Comparison of ENCODE assay signal across 19 cellular contexts in genomic region chr20:34404803-34405202, GRCh38. TPM values are rescaled to one million over a fixed set of nuclear protein-coding genes. Genes with fewer than 3 reads are reported as not detected.
DNase-seq lines count a peak whose midpoint lies in the region; ATAC-seq and TF ChIP-seq lines count a peak whose summit lies in the region.
"Had no signal": no experiment of that assay in that cellular context is flagged by ENCODE, and none has a peak within 500 bp of the region (broad histone marks: within the 10 kb centered on the region; RNA-seq: fewer than 3 reads in every experiment).

No MANE protein-coding gene starts in this region.

- no peak for DNase-seq in activated CD4-positive, alpha-beta T cell treated with anti-CD3 and anti-CD28 coated beads, Interleukin-2, amount 10 ng/mL, durations not matched to agents 24 days and 14 days
- no peak for DNase-seq in activated CD4-positive, alpha-beta T cell treated with anti-CD3 and anti-CD28 coated beads for 36 hours
- DNase-seq in activated CD4-positive, alpha-beta memory T cell treated with anti-CD3 and anti-CD28 coated beads, Interleukin-2, amount 10 ng/mL, durations not matched to agents 7 days and 5 days, result no peak
- DNase-seq in natural killer cell, result no peak
- DNase-seq in GM13976 (ENCODE audit: low spot score), result no peak
- DNase-seq in NCI-H1105 (lab: John Stamatoyannopoulos, UW), result no peak
- DNase-seq: body of pancreas; foreskin melanocyte; NCI-H1694 treated with DMSO at 0.1 percent for 48 hours; NCI-H446 treated with DMSO at 0.1 percent for 48 hours; NK-92 treated with Interleukin-12 subunit alpha and Interleukin-12 subunit beta, amount 100 ng/mL, for 24 hours; psoas muscle; Right ventricle myocardium superior; small intestine had no signal

- CTCF ChIA-PET in activated CD4-positive, alpha-beta T cell treated with anti-CD3 and anti-CD28 coated beads for 36 hours (lab: Charles Lee), result interaction anchor here (1.0 to 3.1 kb wide), 4 partner anchors 33 to 99 kb away, joined by 3 to 12 read pairs (median 3); no protein-coding TSS in a partner anchor
- CTCF ChIA-PET in activated CD4-positive, alpha-beta memory T cell treated with anti-CD3 and anti-CD28 coated beads, Interleukin-2, amount 10 ng/mL, durations not matched to agents 7 days and 5 days (lab: Charles Lee), result interaction anchor here (0.7 to 1.5 kb wide), 3 partner anchors 92 to 393 kb away, joined by 3 to 7 read pairs (median 4); no protein-coding TSS in a partner anchor

- no peaks in the 10 kb centered on the region for H3K9me3 Mint-ChIP-seq in activated CD4-positive, alpha-beta T cell treated with anti-CD3 and anti-CD28 coated beads, Interleukin-2, amount 10 ng/mL, durations not matched to agents 24 days and 14 days
- H3K9me3 Mint-ChIP-seq in activated CD4-positive, alpha-beta T cell treated with anti-CD3 and anti-CD28 coated beads for 36 hours (ENCODE audit: low read depth), result no peaks in the 10 kb centered on the region
- H3K9me3 Mint-ChIP-seq in IgD-negative memory B cell (no peaks in the 10 kb centered on the region), natural killer cell (no peaks in the 10 kb centered on the region)
- H3K9me3 Mint-ChIP-seq in activated CD4-positive, alpha-beta memory T cell treated with anti-CD3 and anti-CD28 coated beads, Interleukin-2, amount 10 ng/mL, durations not matched to agents 7 days and 5 days, result no peaks in the 10 kb centered on the region
- H3K9me3 Mint-ChIP-seq: activated naive CD4-positive, alpha-beta T cell treated with anti-CD3 and anti-CD28 coated beads, Interleukin-2, amount 50 U/mL, for 24 hours; neural crest cell; WTC11 had no signal

- in situ Hi-C loops in GM13976 (cut with MboI; ENCODE audit: low sequenced_read_pairs, unreplicated experiment), result no loop called here

- peaks cover 37% of the 10 kb centered on the region for H3K36me3 Mint-ChIP-seq in activated CD4-positive, alpha-beta T cell treated with anti-CD3 and anti-CD28 coated beads, Interleukin-2, amount 10 ng/mL, durations not matched to agents 24 days and 14 days (ENCODE audit: low read depth)
- peaks cover 29% of the 10 kb centered on the region for H3K36me3 Mint-ChIP-seq in activated CD4-positive, alpha-beta T cell treated with anti-CD3 and anti-CD28 coated beads for 36 hours (ENCODE audit: low read depth)
- H3K36me3 Mint-ChIP-seq in IgD-negative memory B cell (peaks cover 5% of the 10 kb centered on the region), natural killer cell (peaks cover 16% of the 10 kb centered on the region)
- H3K36me3 Mint-ChIP-seq in activated CD4-positive, alpha-beta memory T cell treated with anti-CD3 and anti-CD28 coated beads, Interleukin-2, amount 10 ng/mL, durations not matched to agents 7 days and 5 days (ENCODE audit: low read depth), result peaks cover 41% of the 10 kb centered on the region

- TF ChIP-seq CTCF in natural killer cell (IDR thresholded peaks at IDR 0.05) (no peak), GM13976 (IDR thresholded peaks at IDR 0.05; ENCODE audit: borderline replicate concordance, control extremely low read depth, extremely low read depth, insufficient read depth, missing control alignments) (no peak)

- POLR2A ChIA-PET in activated CD4-positive, alpha-beta T cell treated with anti-CD3 and anti-CD28 coated beads for 36 hours (lab: Charles Lee), result no interaction called here
- POLR2A ChIA-PET in activated CD4-positive, alpha-beta memory T cell treated with anti-CD3 and anti-CD28 coated beads, Interleukin-2, amount 10 ng/mL, durations not matched to agents 7 days and 5 days (lab: Charles Lee), result interaction anchor here (1.4 to 3.4 kb wide), 2 partner anchors 12 to 41 kb away, joined by 3 to 21 read pairs; partner anchors contain the start of gene ITCH

- ATAC-seq in activated CD4-positive, alpha-beta T cell treated with anti-CD3 and anti-CD28 coated beads for 36 hours, result no peak
- ATAC-seq in natural killer cell (peak in 1 of 3 donors; percentile 5), GM21381 (IDR thresholded peaks at IDR 0.05; ENCODE audit: unreplicated experiment) (no peak)
- ATAC-seq: body of pancreas, psoas muscle, WTC11 had no signal

- H3K27ac Mint-ChIP-seq in activated CD4-positive, alpha-beta T cell treated with anti-CD3 and anti-CD28 coated beads, Interleukin-2, amount 10 ng/mL, durations not matched to agents 24 days and 14 days, result peak overlapping the region; percentile 35
- no peak overlapping the region for H3K27ac Mint-ChIP-seq in activated CD4-positive, alpha-beta T cell treated with anti-CD3 and anti-CD28 coated beads for 36 hours
- peak overlapping the region; percentile 7 to 83 (median 31) for H3K27ac Mint-ChIP-seq in IgD-negative memory B cell
- H3K27ac Mint-ChIP-seq in activated CD4-positive, alpha-beta memory T cell treated with anti-CD3 and anti-CD28 coated beads, Interleukin-2, amount 10 ng/mL, durations not matched to agents 7 days and 5 days, result peak overlapping the region; percentile 48
- peak overlapping the region; percentile 66 to 84 for H3K27ac Mint-ChIP-seq in natural killer cell
- H3K27ac Mint-ChIP-seq: WTC11 had no signal

- no peak overlapping the region for H3K4me3 Mint-ChIP-seq in activated CD4-positive, alpha-beta T cell treated with anti-CD3 and anti-CD28 coated beads, Interleukin-2, amount 10 ng/mL, durations not matched to agents 24 days and 14 days
- no peak overlapping the region for H3K4me3 Mint-ChIP-seq in activated CD4-positive, alpha-beta T cell treated with anti-CD3 and anti-CD28 coated beads for 36 hours
- H3K4me3 Mint-ChIP-seq in IgD-negative memory B cell (peak overlapping the region; percentile 17 to 87 (median 53)), natural killer cell (peak overlapping the region; percentile 58)
- no peak overlapping the region for H3K4me3 Mint-ChIP-seq in activated CD4-positive, alpha-beta memory T cell treated with anti-CD3 and anti-CD28 coated beads, Interleukin-2, amount 10 ng/mL, durations not matched to agents 7 days and 5 days
- H3K4me3 Mint-ChIP-seq: activated naive CD4-positive, alpha-beta T cell treated with anti-CD3 and anti-CD28 coated beads, Interleukin-2, amount 50 U/mL, for 24 hours; neural crest cell; WTC11 had no signal

- no peaks in the 10 kb centered on the region for H3K27me3 Mint-ChIP-seq in activated CD4-positive, alpha-beta T cell treated with anti-CD3 and anti-CD28 coated beads, Interleukin-2, amount 10 ng/mL, durations not matched to agents 24 days and 14 days
- no peaks in the 10 kb centered on the region for H3K27me3 Mint-ChIP-seq in activated CD4-positive, alpha-beta T cell treated with anti-CD3 and anti-CD28 coated beads for 36 hours
- no peaks in the 10 kb centered on the region for H3K27me3 Mint-ChIP-seq in IgD-negative memory B cell
- H3K27me3 Mint-ChIP-seq in activated CD4-positive, alpha-beta memory T cell treated with anti-CD3 and anti-CD28 coated beads, Interleukin-2, amount 10 ng/mL, durations not matched to agents 7 days and 5 days, result no peaks in the 10 kb centered on the region
- H3K27me3 Mint-ChIP-seq in natural killer cell (ENCODE audit: low read depth in 2 of 2), result no peaks in the 10 kb centered on the region
- H3K27me3 Mint-ChIP-seq: activated naive CD4-positive, alpha-beta T cell treated with anti-CD3 and anti-CD28 coated beads, Interleukin-2, amount 50 U/mL, for 24 hours had no signal

- intact Hi-C loops in activated CD4-positive, alpha-beta T cell treated with anti-CD3 and anti-CD28 coated beads, Interleukin-2, amount 10 ng/mL, durations not matched to agents 24 days and 14 days (cut with micrococcal nuclease), result loop anchor here (5.0 kb wide), 1 partner anchor 43 kb away; the partner anchor contains the start of gene ITCH
- intact Hi-C loops in activated CD4-positive, alpha-beta T cell treated with anti-CD3 and anti-CD28 coated beads for 36 hours (cut with DNase I, micrococcal nuclease), result no loop called here
- intact Hi-C loops in natural killer cell (cut with micrococcal nuclease), result loop anchor here (2.0 to 5.0 kb wide), 2 partner anchors 38 to 92 kb away; no protein-coding TSS in a partner anchor

- H3K4me1 Mint-ChIP-seq in activated CD4-positive, alpha-beta T cell treated with anti-CD3 and anti-CD28 coated beads, Interleukin-2, amount 10 ng/mL, durations not matched to agents 24 days and 14 days, result peaks cover 29% of the 10 kb centered on the region
- peaks cover 49% of the 10 kb centered on the region for H3K4me1 Mint-ChIP-seq in activated CD4-positive, alpha-beta T cell treated with anti-CD3 and anti-CD28 coated beads for 36 hours
- H3K4me1 Mint-ChIP-seq in IgD-negative memory B cell (peaks cover 40 to 44% (median 41%) of the 10 kb centered on the region in 3 donors), natural killer cell (peaks cover 72% of the 10 kb centered on the region in 2 donors)
- peaks cover 38% of the 10 kb centered on the region for H3K4me1 Mint-ChIP-seq in activated CD4-positive, alpha-beta memory T cell treated with anti-CD3 and anti-CD28 coated beads, Interleukin-2, amount 10 ng/mL, durations not matched to agents 7 days and 5 days

RNA-seq across cellular contexts. Expression of gene ITCH, which starts 41.7 kb away (rescaled TPM):
- total RNA-seq in activated CD4-positive, alpha-beta T cell treated with anti-CD3 and anti-CD28 coated beads, Interleukin-2, amount 10 ng/mL, durations not matched to agents 24 days and 14 days, result 55.6 and 55.7 TPM in 2 replicates
- 10 to 100 TPM; 41.4 to 43.5 TPM for total RNA-seq in activated CD4-positive, alpha-beta T cell treated with anti-CD3 and anti-CD28 coated beads for 36 hours
- polyA plus RNA-seq in IgD-negative memory B cell, result 33.7 TPM
- 10 to 100 TPM; 55.5 to 56.7 TPM for total RNA-seq in activated CD4-positive, alpha-beta memory T cell treated with anti-CD3 and anti-CD28 coated beads, Interleukin-2, amount 10 ng/mL, durations not matched to agents 7 days and 5 days
- 100 to 1,000 TPM; 157 to 182 (median 163) TPM for total RNA-seq in natural killer cell

Comparison
In these comparisons a context has a peak if more than half of its experiments do, and no peak if none do; other contexts are left out.
1. intact Hi-C loops: an anchor here in activated CD4-positive, alpha-beta T cell treated with anti-CD3 and anti-CD28 coated beads, Interleukin-2, amount 10 ng/mL, durations not matched to agents 24 days and 14 days (5.0 kb wide) and natural killer cell (2.0 to 5.0 kb wide); none called in activated CD4-positive, alpha-beta T cell treated with anti-CD3 and anti-CD28 coated beads for 36 hours.
2. H3K4me3 Mint-ChIP-seq: peak in IgD-negative memory B cell (4 of 4) and natural killer cell (single experiment); none in activated CD4-positive, alpha-beta T cell treated with anti-CD3 and anti-CD28 coated beads, Interleukin-2, amount 10 ng/mL, durations not matched to agents 24 days and 14 days (single experiment), activated CD4-positive, alpha-beta T cell treated with anti-CD3 and anti-CD28 coated beads for 36 hours (single experiment) and activated CD4-positive, alpha-beta memory T cell treated with anti-CD3 and anti-CD28 coated beads, Interleukin-2, amount 10 ng/mL, durations not matched to agents 7 days and 5 days (single experiment).